16 cellular contexts compared by ENCODE assay signal in the genomic region with DNA sequence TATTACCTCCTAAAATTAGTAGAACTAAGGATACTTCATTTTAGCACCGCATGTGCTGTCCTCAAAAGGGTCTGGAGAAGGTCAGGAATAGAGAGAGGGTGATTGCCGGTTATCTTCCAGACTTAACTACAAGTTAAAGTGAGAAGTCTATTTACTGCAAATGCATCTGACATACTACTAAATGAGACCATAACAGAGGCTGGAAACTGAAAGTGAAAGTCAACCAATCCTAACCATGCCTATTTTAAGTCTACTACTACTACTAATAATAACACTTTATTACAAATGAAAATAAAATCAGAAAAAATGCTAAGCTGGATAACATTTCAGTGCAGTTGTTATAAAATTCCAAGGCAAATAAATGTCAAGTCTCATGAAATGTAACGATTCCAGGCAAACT.
A peak's percentile ranks its signal among the peaks of the same experiment; 100 is the strongest.
DNase-seq lines count a peak whose midpoint lies in the region; ATAC-seq and TF ChIP-seq lines count a peak whose summit lies in the region.
"Had no signal": no experiment of that assay in that cellular context is flagged by ENCODE, and none has a peak within 500 bp of the region (broad histone marks: within the 10 kb centered on the region; RNA-seq: fewer than 3 reads in every experiment).

No MANE protein-coding gene starts in this region.

- H4K20me1 ChIP-seq in SK-N-SH (ENCODE audit: insufficient read depth): no peaks in the 10 kb centered on the region

- no peak overlapping the region for H3K27ac ChIP-seq in SK-N-SH (ENCODE audit: low read depth in 2 of 2, low read length in 1 of 2)
- H3K27ac ChIP-seq in thoracic aorta: no peak overlapping the region

- 15% methylated on average over 3 of the region's 3 CpGs for WGBS in SK-N-SH (ENCODE audit: low lambda C conversion rate)

- DNase-seq in SK-N-SH (no peak), RPMI7951 (ENCODE audit: low read depth) (peak; percentile 59), fibroblast of peridontal ligament (ENCODE audit: extremely low read depth) (peak; percentile 47), thoracic aorta (ENCODE audit: low spot score) (no peak), GDM1 (lab: John Stamatoyannopoulos, UW) (no peak), HEK293T (ENCODE audit: extremely low spot score) (no peak)
- DNase-seq: 8988T; activated CD4-positive, alpha-beta T cell treated with anti-CD3 and anti-CD28 coated beads, Interleukin-2, amount 10 ng/mL, durations not matched to agents 24 days and 14 days; activated naive CD8-positive, alpha-beta T cell treated with anti-CD3 and anti-CD28 coated beads, Interleukin-2, amount 10 ng/mL, durations not matched to agents 7 days and 5 days; cerebellar nuclear complex; midbrain; NCI-H82; occipital lobe; stimulated activated CD4-positive, alpha-beta T cell treated with anti-CD3 and anti-CD28 coated beads, Interleukin-12 subunit alpha, Interleukin-12 subunit beta, amount 100 ng/mL, for 4 hours had no signal

- POLR2A ChIA-PET in SK-N-SH (lab: Yijun Ruan, JAX) (no interaction called here), HEK293T (lab: Yijun Ruan, JAX) (no interaction called here)

- H3F3A ChIP-seq in SK-N-SH (replicated peaks; ENCODE audit: insufficient read depth): no peaks in the 10 kb centered on the region

- H3K4me1 ChIP-seq in SK-N-SH (ENCODE audit: control insufficient read depth in 1 of 2, insufficient read depth in 2 of 2, low read depth in 1 of 2, low read length in 1 of 2) (no peaks in the 10 kb centered on the region), thoracic aorta (ENCODE audit: control insufficient read depth in 1 of 2, low read depth in 2 of 2) (peaks cover 4 to 9% of the 10 kb centered on the region in 2 donors)

- H3K36me3 ChIP-seq in SK-N-SH (replicated peaks in 1 of 2; ENCODE audit: control insufficient read depth in 1 of 2, insufficient read depth in 2 of 2, low read length in 1 of 2) (no peaks in the 10 kb centered on the region), thoracic aorta (no peaks in the 10 kb centered on the region)

- no peak overlapping the region for H2AFZ ChIP-seq in SK-N-SH (ENCODE audit: low read depth)

- H3K4me2 ChIP-seq in SK-N-SH: peak overlapping the region; percentile 34

- TF ChIP-seq CTCF in SK-N-SH (IDR thresholded peaks at IDR 0.05) (no peak), thoracic aorta (IDR thresholded peaks at IDR 0.05) (no peak)

- no peak overlapping the region for H3K9ac ChIP-seq in SK-N-SH

- peaks cover 8% of the 10 kb centered on the region; the same call in 1 of the 2 replicates for H3K27me3 ChIP-seq in SK-N-SH (ENCODE audit: insufficient read depth)
- H3K27me3 ChIP-seq in thoracic aorta (replicated peaks; ENCODE audit: insufficient read depth): no peaks in the 10 kb centered on the region

- H3K79me2 ChIP-seq in SK-N-SH (ENCODE audit: insufficient read depth): no peaks in the 10 kb centered on the region

- no peaks in the 10 kb centered on the region for H3K9me2 ChIP-seq in SK-N-SH

- CTCF ChIA-PET in SK-N-SH (lab: Yijun Ruan, JAX): interaction anchor here (0.6 to 1.0 kb wide), 2 partner anchors 9 to 23 kb away, joined by 3 read pairs; no protein-coding TSS in a partner anchor
- CTCF ChIA-PET in HEK293T (lab: Yijun Ruan, JAX): no interaction called here

- TF ChIP-seq RAD21 in SK-N-SH (IDR thresholded peaks at IDR 0.05; ENCODE audit: low read length): no peak

- peak overlapping the region; percentile 17 to 36; a peak in 3 of 4 replicates for H3K4me3 ChIP-seq in SK-N-SH (ENCODE audit: low read depth in 2 of 2, low read length in 1 of 2)
- peak overlapping the region; percentile 25 for H3K4me3 ChIP-seq in thoracic aorta

- ATAC-seq in SK-N-SH treated with all-trans-retinoic acid at 6 μM for 48 hours (no peak), thoracic aorta (ENCODE audit: insufficient number of reproducible peaks, low FRiP score, low read depth) (no peak), HG03565 (IDR thresholded peaks at IDR 0.05; ENCODE audit: unreplicated experiment) (no peak)

- no peak for TF ChIP-seq EP300 in SK-N-SH (IDR thresholded peaks at IDR 0.05; ENCODE audit: borderline replicate concordance in 1 of 2, low read depth in 1 of 2, low read length in 1 of 2)

- no peaks in the 10 kb centered on the region for H3K9me3 ChIP-seq in SK-N-SH
- H3K9me3 ChIP-seq in thoracic aorta: no peaks in the 10 kb centered on the region

TF ChIP-seq in SK-N-SH, 30 proteins besides CTCF, POLR2A, EP300 and RAD21 (continues in another document):
- no peak for TF ChIP-seq YY1 (IDR thresholded peaks at IDR 0.05; ENCODE audit: low read depth)
- no peak for TF ChIP-seq FOSL2 (IDR thresholded peaks at IDR 0.05; ENCODE audit: borderline replicate concordance, low read depth)
- TF ChIP-seq, protein P1, sequence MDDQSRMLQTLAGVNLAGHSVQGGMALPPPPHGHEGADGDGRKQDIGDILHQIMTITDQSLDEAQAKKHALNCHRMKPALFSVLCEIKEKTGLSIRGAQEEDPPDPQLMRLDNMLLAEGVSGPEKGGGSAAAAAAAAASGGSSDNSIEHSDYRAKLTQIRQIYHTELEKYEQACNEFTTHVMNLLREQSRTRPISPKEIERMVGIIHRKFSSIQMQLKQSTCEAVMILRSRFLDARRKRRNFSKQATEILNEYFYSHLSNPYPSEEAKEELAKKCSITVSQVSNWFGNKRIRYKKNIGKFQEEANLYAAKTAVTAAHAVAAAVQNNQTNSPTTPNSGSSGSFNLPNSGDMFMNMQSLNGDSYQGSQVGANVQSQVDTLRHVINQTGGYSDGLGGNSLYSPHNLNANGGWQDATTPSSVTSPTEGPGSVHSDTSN (IDR thresholded peaks at IDR 0.05): no peak
- no peak for TF ChIP-seq NFIC (IDR thresholded peaks at IDR 0.05; ENCODE audit: borderline replicate concordance)
- no peak for TF ChIP-seq EZH2phosphoT487 (IDR thresholded peaks at IDR 0.05; ENCODE audit: borderline replicate concordance, low read depth)
- no peak for TF ChIP-seq TCF12 (IDR thresholded peaks at IDR 0.05)
- TF ChIP-seq FOXJ3 (CRISPR knock-in tag; IDR thresholded peaks at IDR 0.05): no peak
- no peak for TF ChIP-seq ELF1 (IDR thresholded peaks at IDR 0.05)
- TF ChIP-seq, protein P2, sequence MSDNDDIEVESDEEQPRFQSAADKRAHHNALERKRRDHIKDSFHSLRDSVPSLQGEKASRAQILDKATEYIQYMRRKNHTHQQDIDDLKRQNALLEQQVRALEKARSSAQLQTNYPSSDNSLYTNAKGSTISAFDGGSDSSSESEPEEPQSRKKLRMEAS (IDR thresholded peaks at IDR 0.05; ENCODE audit: low read depth): no peak
- no peak for TF ChIP-seq CHD2 (IDR thresholded peaks at IDR 0.05; ENCODE audit: low read length, partially characterized antibody)

TF ChIP-seq in SK-N-SH treated with all-trans-retinoic acid at 6 μM for 48 hours, 23 proteins besides CTCF, POLR2A, EP300 and RAD21:
- no peak for TF ChIP-seq ESRRG (CRISPR knock-in tag; IDR thresholded peaks at IDR 0.05)

TF ChIP-seq in HEK293T, 16 proteins besides CTCF, POLR2A, EP300 and RAD21:
- no peak for TF ChIP-seq CTBP1 (IDR thresholded peaks at IDR 0.05; ENCODE audit: borderline replicate concordance)
- TF ChIP-seq TARDBP (IDR thresholded peaks at IDR 0.05): no peak
- no peak for TF ChIP-seq SP1 (IDR thresholded peaks at IDR 0.05)
- no peak for TF ChIP-seq L3MBTL2 (conservative IDR thresholded peaks at IDR 0.05)
- no peak for TF ChIP-seq SUZ12 (IDR thresholded peaks at IDR 0.05)
- TF ChIP-seq FOXA1 (IDR thresholded peaks at IDR 0.05): no peak
- TF ChIP-seq LEF1 (IDR thresholded peaks at IDR 0.05; ENCODE audit: borderline replicate concordance): no peak
- TF ChIP-seq FOXK2 (IDR thresholded peaks at IDR 0.05): no peak
- TF ChIP-seq ZNF384 (IDR thresholded peaks at IDR 0.05): no peak
- no peak for TF ChIP-seq HDGF (IDR thresholded peaks at IDR 0.05; ENCODE audit: borderline replicate concordance)
- no peak for TF ChIP-seq ELF4 (IDR thresholded peaks at IDR 0.05)
- TF ChIP-seq BHLHE40 (IDR thresholded peaks at IDR 0.05; ENCODE audit: borderline replicate concordance): no peak
- TF ChIP-seq ARNT (IDR thresholded peaks at IDR 0.05): no peak
- TF ChIP-seq FOXM1 (IDR thresholded peaks at IDR 0.05; ENCODE audit: borderline replicate concordance): no peak
- TF ChIP-seq, protein P3, sequence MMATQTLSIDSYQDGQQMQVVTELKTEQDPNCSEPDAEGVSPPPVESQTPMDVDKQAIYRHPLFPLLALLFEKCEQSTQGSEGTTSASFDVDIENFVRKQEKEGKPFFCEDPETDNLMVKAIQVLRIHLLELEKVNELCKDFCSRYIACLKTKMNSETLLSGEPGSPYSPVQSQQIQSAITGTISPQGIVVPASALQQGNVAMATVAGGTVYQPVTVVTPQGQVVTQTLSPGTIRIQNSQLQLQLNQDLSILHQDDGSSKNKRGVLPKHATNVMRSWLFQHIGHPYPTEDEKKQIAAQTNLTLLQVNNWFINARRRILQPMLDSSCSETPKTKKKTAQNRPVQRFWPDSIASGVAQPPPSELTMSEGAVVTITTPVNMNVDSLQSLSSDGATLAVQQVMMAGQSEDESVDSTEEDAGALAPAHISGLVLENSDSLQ (IDR thresholded peaks at IDR 0.05): no peak
- TF ChIP-seq NFRKB (IDR thresholded peaks at IDR 0.05): no peak

Comparison
In these comparisons a context has a peak if more than half of its experiments do, and no peak if none do; other contexts are left out.
1. DNase-seq: peak in RPMI7951 (single experiment) and fibroblast of peridontal ligament (single experiment); none in SK-N-SH (single experiment), thoracic aorta (single experiment), GDM1 (single experiment) and HEK293T (single experiment).